18 cellular contexts compared by ENCODE assay signal in the genomic region with DNA sequence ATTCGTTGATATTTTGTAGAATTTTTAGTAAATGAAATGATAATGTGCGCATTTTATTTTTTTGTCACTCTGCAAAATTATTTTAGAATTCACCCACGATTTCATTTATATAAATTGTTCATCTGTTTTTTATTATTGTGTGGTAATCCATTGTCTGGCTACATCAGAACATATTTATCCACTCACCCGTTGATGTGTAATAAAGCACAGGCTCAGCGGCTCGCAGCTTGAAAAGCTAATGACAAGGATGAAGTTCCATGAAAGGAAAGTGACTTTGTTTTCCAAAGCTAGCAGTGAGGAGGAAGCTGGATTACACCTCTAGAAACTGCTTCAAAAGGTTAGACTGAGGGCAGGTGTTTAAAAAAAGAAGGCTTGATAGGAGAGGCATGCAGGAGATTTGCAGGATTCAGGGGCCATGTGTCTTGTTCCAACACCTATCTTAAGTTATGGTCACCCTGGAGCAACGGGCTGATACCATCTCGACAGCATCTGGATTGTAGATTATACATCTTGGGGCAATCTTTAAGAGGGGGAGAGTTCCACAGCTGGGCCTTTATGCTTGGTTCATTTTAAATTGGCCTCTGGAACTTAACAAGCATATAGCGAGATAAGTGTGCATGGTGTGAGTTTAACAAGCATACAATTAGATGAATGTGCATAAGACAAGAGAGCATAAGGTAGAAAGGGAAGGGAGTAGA.
DNase-seq lines count a peak whose midpoint lies in the region; ATAC-seq and TF ChIP-seq lines count a peak whose summit lies in the region.
"Had no signal": no experiment of that assay in that cellular context is flagged by ENCODE, and none has a peak within 500 bp of the region (broad histone marks: within the 10 kb centered on the region; RNA-seq: fewer than 3 reads in every experiment).

No MANE protein-coding gene starts in this region.

- WGBS in right cardiac atrium = 61% methylated on average over 9 of the region's 9 CpGs
- no CpG with 5 or more reads among the region's 9 CpGs for WGBS in neuronal stem cell (ENCODE audit: extremely low coverage in 2 of 2, insufficient read length in 2 of 2, insufficient replicate concordance in 1 of 2), 2 donors

- no peak overlapping the region for H3K14ac ChIP-seq in neuronal stem cell (ENCODE audit: low read length)

- H3K4me3 ChIP-seq in cardiac muscle cell = no peak overlapping the region
- H3K4me3 ChIP-seq in right cardiac atrium (ENCODE audit: low read length) = no peak overlapping the region
- no peak overlapping the region for H3K4me3 ChIP-seq in neuronal stem cell (ENCODE audit: low read length in 2 of 2)
- H3K4me3 ChIP-seq: BLaER1, PC-9 had no signal

- no peak overlapping the region for H2AFZ ChIP-seq in neuronal stem cell (ENCODE audit: low read length)
- H2AFZ ChIP-seq: PC-9 had no signal

- TF ChIP-seq CTCF in cardiac muscle cell (IDR thresholded peaks at IDR 0.05; ENCODE audit: low read depth, low read length) = no peak

- H3K9me3 ChIP-seq in cardiac muscle cell (ENCODE audit: low read depth) (no peaks in the 10 kb centered on the region), right cardiac atrium (ENCODE audit: control insufficient read depth, low read length) (no peaks in the 10 kb centered on the region), neuronal stem cell (replicated peaks in 1 of 2; ENCODE audit: control insufficient read depth in 2 of 2, insufficient read depth in 1 of 2, low read depth in 1 of 2, low read length in 2 of 2) (peaks cover 4 to 11% of the 10 kb centered on the region in 2 donors)
- H3K9me3 ChIP-seq: BLaER1 had no signal

- H4K8ac ChIP-seq in neuronal stem cell (ENCODE audit: low read depth, low read length) = no peak overlapping the region

- H3K27ac ChIP-seq in cardiac muscle cell = peak overlapping the region; percentile 78
- no peak overlapping the region for H3K27ac ChIP-seq in right cardiac atrium (ENCODE audit: low read length)
- no peak overlapping the region for H3K27ac ChIP-seq in neuronal stem cell (replicated peaks; ENCODE audit: low read length)
- H3K27ac ChIP-seq: BLaER1, PC-9 had no signal

- no peaks in the 10 kb centered on the region for H3K27me3 ChIP-seq in cardiac muscle cell
- no peaks in the 10 kb centered on the region for H3K27me3 ChIP-seq in right cardiac atrium (ENCODE audit: control insufficient read depth, insufficient read depth)
- no peaks in the 10 kb centered on the region for H3K27me3 ChIP-seq in neuronal stem cell (ENCODE audit: control insufficient read depth in 3 of 3, insufficient read depth in 3 of 3, low read depth in 1 of 3, low read length in 3 of 3)
- H3K27me3 ChIP-seq: BLaER1 had no signal

- no peak overlapping the region for H4K91ac ChIP-seq in neuronal stem cell (ENCODE audit: low read depth, low read length, poor library complexity)

- peaks cover 21% of the 10 kb centered on the region for H3K4me1 ChIP-seq in cardiac muscle cell (ENCODE audit: low read depth)
- no peaks in the 10 kb centered on the region for H3K4me1 ChIP-seq in right cardiac atrium (ENCODE audit: control insufficient read depth, insufficient read depth, low read length)
- no peaks in the 10 kb centered on the region for H3K4me1 ChIP-seq in neuronal stem cell (ENCODE audit: control insufficient read depth in 2 of 2, insufficient read depth in 1 of 2, low read depth in 1 of 2, low read length in 2 of 2)
- H3K4me1 ChIP-seq: BLaER1 had no signal

- H2AK5ac ChIP-seq in neuronal stem cell (ENCODE audit: low read depth, low read length) = no peak overlapping the region

- no peak overlapping the region for H2BK15ac ChIP-seq in neuronal stem cell (ENCODE audit: low read length)

- H3K79me1 ChIP-seq in neuronal stem cell (ENCODE audit: low read depth, low read length) = no peaks in the 10 kb centered on the region

- no peak overlapping the region for H3K18ac ChIP-seq in neuronal stem cell (ENCODE audit: low read length)

- H2BK120ac ChIP-seq in neuronal stem cell (ENCODE audit: low read depth, low read length) = no peak overlapping the region

- no peak overlapping the region for H3K9ac ChIP-seq in neuronal stem cell (ENCODE audit: low read depth, low read length, poor library complexity)
- H3K9ac ChIP-seq: BLaER1 had no signal

- no peak overlapping the region for H2BK12ac ChIP-seq in neuronal stem cell (ENCODE audit: low read length)

- H3K4ac ChIP-seq in neuronal stem cell (ENCODE audit: low read length) = no peak overlapping the region

- ATAC-seq in right cardiac atrium (no peak), GM19324 (IDR thresholded peaks at IDR 0.05; ENCODE audit: low FRiP score, unreplicated experiment) (no peak)
- ATAC-seq: CD8-positive, alpha-beta T cell; HepG2 had no signal

- no peak overlapping the region for H3K23ac ChIP-seq in neuronal stem cell (ENCODE audit: low read depth, low read length, poor library complexity)

- intact Hi-C loops in right cardiac atrium (cut with DNase I) = no loop called here

- no peak overlapping the region for H3K4me2 ChIP-seq in neuronal stem cell (ENCODE audit: insufficient read depth, low read length, poor library complexity, severe bottlenecking)
- H3K4me2 ChIP-seq: BLaER1, PC-9 had no signal

- H3K36me3 ChIP-seq in cardiac muscle cell (no peaks in the 10 kb centered on the region), neuronal stem cell (replicated peaks in 1 of 2; ENCODE audit: control insufficient read depth in 2 of 2, insufficient read depth in 2 of 2, low read length in 2 of 2) (no peaks in the 10 kb centered on the region)
- H3K36me3 ChIP-seq: BLaER1 had no signal

- no peak overlapping the region for H2BK5ac ChIP-seq in neuronal stem cell (ENCODE audit: low read length)

- DNase-seq in cardiac muscle cell (ENCODE audit: low read depth in 1 of 2, low spot score in 1 of 2) = peak in 1 of 2 donors; percentile 42
- DNase-seq in right cardiac atrium = no peak
- DNase-seq in NCI-H510A (lab: John Stamatoyannopoulos, UW) = peak; percentile 5
- DNase-seq in fibroblast of peridontal ligament (ENCODE audit: extremely low read depth) = peak; percentile 35
- DNase-seq in COR-L47 (lab: John Stamatoyannopoulos, UW) = no peak
- no peak for DNase-seq in neuronal stem cell (ENCODE audit: low spot score)
- DNase-seq: CD8-positive, alpha-beta T cell; H7; NCI-H1048; NCI-H1436 treated with DMSO at 0.1 percent for 48 hours; NCI-H2029 treated with DMSO at 0.1 percent for 48 hours; NCI-H226; NCI-H774; PC-9; T-helper 1 cell had no signal

Comparison
In these comparisons a context has a peak if more than half of its experiments do, and no peak if none do; other contexts are left out.
1. DNase-seq: peak in NCI-H510A (single experiment) and fibroblast of peridontal ligament (single experiment); none in right cardiac atrium (0 of 3), COR-L47 (single experiment) and neuronal stem cell (single experiment).